Comparison of ENCODE assay signal across 16 cellular contexts in genomic region chr1:15491010-15491409, GRCh38. TPM values are rescaled to one million over a fixed set of nuclear protein-coding genes. Genes with fewer than 3 reads are reported as not detected.
"Had no signal": no experiment of that assay in that cellular context is flagged by ENCODE, and none has a peak within 500 bp of the region (broad histone marks: within the 10 kb centered on the region; RNA-seq: fewer than 3 reads in every experiment).

No MANE protein-coding gene starts in this region.

RNA-seq across cellular contexts. Expression of gene CELA2B, which starts 15.1 kb away (rescaled TPM):
- total RNA-seq: activated T-helper 2 cell treated with anti-CD3 and anti-CD28 coated beads, Interferon-gamma antibody, Interleukin-2, Interleukin-4, amounts not matched to agents 10 μg/mL and 5 μg/mL and 100 μg/mL, durations not matched to agents 14 hours and 24 hours and 36 hours; cardiac septum; dorsolateral prefrontal cortex; epithelial cell of proximal tubule; fibroblast of lung; frontal cortex; heart left ventricle; liver; mucosa of descending colon; neural crest cell; osteocyte; right cardiac atrium; suprapubic skin; transverse colon; uterus had no signal
- polyA plus RNA-seq: fibroblast of lung, heart left ventricle, liver, right cardiac atrium had no signal

RNA-seq across cellular contexts. Expression of gene CELA2A, which starts 34.5 kb away (rescaled TPM):
- total RNA-seq: activated T-helper 2 cell treated with anti-CD3 and anti-CD28 coated beads, Interferon-gamma antibody, Interleukin-2, Interleukin-4, amounts not matched to agents 10 μg/mL and 5 μg/mL and 100 μg/mL, durations not matched to agents 14 hours and 24 hours and 36 hours; cardiac septum; dorsolateral prefrontal cortex; epithelial cell of proximal tubule; fibroblast of lung; frontal cortex; liver; mucosa of descending colon; neural crest cell; osteocyte; right cardiac atrium; suprapubic skin; transverse colon; uterus had no signal
- polyA plus RNA-seq: fibroblast of lung, heart left ventricle, liver, right cardiac atrium had no signal

RNA-seq across cellular contexts. Expression of gene CTRC, which starts 52.8 kb away (rescaled TPM):
- total RNA-seq: cardiac septum, epithelial cell of proximal tubule, fibroblast of lung, frontal cortex, liver, mucosa of descending colon, osteocyte, prostate gland had no signal
- polyA plus RNA-seq: fibroblast of lung, heart left ventricle, liver, right cardiac atrium had no signal
